9 cellular contexts compared by ENCODE assay signal in the genomic region with DNA sequence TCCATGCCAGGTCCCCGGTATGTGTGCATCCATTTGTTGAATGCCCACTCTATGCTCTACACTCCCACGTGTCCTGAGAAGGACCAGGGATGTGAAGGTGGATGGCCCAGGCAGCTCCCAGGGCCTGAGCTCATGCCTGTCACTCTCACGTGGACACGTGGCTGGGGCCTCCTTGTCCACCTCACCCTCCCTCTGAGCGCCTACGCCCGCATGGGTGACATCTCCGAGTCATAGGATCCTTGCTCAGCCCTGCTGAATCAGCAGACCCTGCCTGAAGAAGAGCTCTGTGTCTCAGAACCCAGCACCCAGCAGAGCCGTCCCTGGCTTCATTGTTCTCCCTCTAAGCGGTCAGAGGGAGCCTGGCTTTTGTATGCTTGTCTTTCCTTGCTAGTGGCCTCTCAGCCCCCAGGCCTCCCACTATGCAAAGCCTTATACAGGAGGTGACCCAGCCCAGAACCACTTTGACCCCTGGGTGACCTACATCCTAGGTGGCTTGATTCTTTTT.
A peak's percentile ranks its signal among the peaks of the same experiment; 100 is the strongest.
DNase-seq lines count a peak whose midpoint lies in the region; ATAC-seq and TF ChIP-seq lines count a peak whose summit lies in the region.
"Had no signal": no experiment of that assay in that cellular context is flagged by ENCODE, and none has a peak within 500 bp of the region (broad histone marks: within the 10 kb centered on the region; RNA-seq: fewer than 3 reads in every experiment).

No MANE protein-coding gene starts in this region.

- no peak for TF ChIP-seq CTCF in GM23338 (conservative IDR thresholded peaks at IDR 0.05; ENCODE audit: low read depth in 2 of 2)
- TF ChIP-seq CTCF in progenitor cell of endocrine pancreas (IDR thresholded peaks at IDR 0.05; ENCODE audit: unreplicated experiment): no peak
- TF ChIP-seq CTCF in endothelial cell (IDR thresholded peaks at IDR 0.05; ENCODE audit: unreplicated experiment): no peak
- no peak for TF ChIP-seq CTCF in CD8-positive, alpha-beta T cell (IDR thresholded peaks at IDR 0.05)

- no peaks in the 10 kb centered on the region for H3K9me2 ChIP-seq in GM23338 (ENCODE audit: insufficient read depth)

- DNase-seq in GM23338 (ENCODE audit: low spot score) (peak; percentile 67), T1000 (lab: John Stamatoyannopoulos, UW) (peak; percentile 26), left cardiac atrium (peak; percentile 55), progenitor cell of endocrine pancreas (ENCODE audit: low spot score, unreplicated experiment) (no peak), NCI-H69 (lab: John Stamatoyannopoulos, UW) (no peak), endothelial cell (ENCODE audit: low spot score) (no peak)
- no peak for DNase-seq in effector CD4-positive, alpha-beta T cell
- no peak for DNase-seq in CD8-positive, alpha-beta T cell

- H3K79me2 ChIP-seq in GM23338 (replicated peaks; ENCODE audit: insufficient read depth): no peaks in the 10 kb centered on the region

- peaks cover 3% of the 10 kb centered on the region for H3K36me3 Mint-ChIP-seq in GM23338 (ENCODE audit: low read depth)
- H3K36me3 Mint-ChIP-seq in progenitor cell of endocrine pancreas (ENCODE audit: insufficient read depth): peaks cover 8% of the 10 kb centered on the region
- peaks cover 14% of the 10 kb centered on the region for H3K36me3 Mint-ChIP-seq in endothelial cell (ENCODE audit: low read depth, unreplicated experiment)
- no peaks in the 10 kb centered on the region for H3K36me3 Mint-ChIP-seq in CD8-positive, alpha-beta T cell

- H3K27me3 ChIP-seq in GM23338 (ENCODE audit: insufficient read depth): peaks cover 86% of the 10 kb centered on the region
- H3K27me3 ChIP-seq in CD8-positive, alpha-beta T cell (ENCODE audit: insufficient read depth, low read length): no peaks in the 10 kb centered on the region

- H3K4me3 ChIP-seq in GM23338: peak overlapping the region; percentile 46; the same call in 1 of the 2 replicates
- H3K4me3 ChIP-seq in CD8-positive, alpha-beta T cell (ENCODE audit: low read depth, low read length): no peak overlapping the region

- H3K36me3 ChIP-seq in GM23338 (ENCODE audit: insufficient read depth): no peaks in the 10 kb centered on the region
- H3K36me3 ChIP-seq in CD8-positive, alpha-beta T cell (ENCODE audit: insufficient read depth, low read length): no peaks in the 10 kb centered on the region

- H3K4me2 ChIP-seq in GM23338: peak overlapping the region; percentile 74

- H3K27ac Mint-ChIP-seq in GM23338 (no peak overlapping the region), progenitor cell of endocrine pancreas (peak overlapping the region; percentile 74), endothelial cell (ENCODE audit: unreplicated experiment) (no peak overlapping the region)
- no peak overlapping the region for H3K27ac Mint-ChIP-seq in CD8-positive, alpha-beta T cell
- H3K27ac Mint-ChIP-seq: activated T-cell treated with anti-CD3 and anti-CD28 coated beads, Interleukin-2, amount 50 U/mL, for 72 hours had no signal

- peaks cover 9% of the 10 kb centered on the region; the same call in 1 of the 2 replicates for H3F3A ChIP-seq in GM23338 (replicated peaks; ENCODE audit: low read depth)

- H4K20me1 ChIP-seq in GM23338 (replicated peaks; ENCODE audit: insufficient read depth): peaks cover 52% of the 10 kb centered on the region

- ATAC-seq in GM23338 (peak; percentile 41), left cardiac atrium (peak in 1 of 2 donors; percentile 8)
- ATAC-seq in CD8-positive, alpha-beta T cell: no peak
- ATAC-seq: activated T-cell treated with anti-CD3 and anti-CD28 coated beads, Interleukin-2, amount 50 U/mL, for 72 hours had no signal

- H3K9me3 ChIP-seq in CD8-positive, alpha-beta T cell (ENCODE audit: low read length): no peaks in the 10 kb centered on the region

- H3K9me3 Mint-ChIP-seq in GM23338 (no peaks in the 10 kb centered on the region), progenitor cell of endocrine pancreas (ENCODE audit: low read depth) (no peaks in the 10 kb centered on the region), endothelial cell (ENCODE audit: unreplicated experiment) (no peaks in the 10 kb centered on the region)
- no peaks in the 10 kb centered on the region for H3K9me3 Mint-ChIP-seq in CD8-positive, alpha-beta T cell
- H3K9me3 Mint-ChIP-seq: activated T-cell treated with anti-CD3 and anti-CD28 coated beads, Interleukin-2, amount 50 U/mL, for 72 hours had no signal

- peaks cover 69% of the 10 kb centered on the region for H3K4me1 Mint-ChIP-seq in GM23338
- H3K4me1 Mint-ChIP-seq in progenitor cell of endocrine pancreas (ENCODE audit: low read depth): peaks cover 37% of the 10 kb centered on the region
- H3K4me1 Mint-ChIP-seq in endothelial cell (ENCODE audit: unreplicated experiment): peaks cover 65% of the 10 kb centered on the region
- H3K4me1 Mint-ChIP-seq in CD8-positive, alpha-beta T cell (ENCODE audit: low read depth): peaks cover 17% of the 10 kb centered on the region

- no peak overlapping the region for H3K27ac ChIP-seq in GM23338 (ENCODE audit: low read depth)
- no peak overlapping the region for H3K27ac ChIP-seq in CD8-positive, alpha-beta T cell (ENCODE audit: low read depth, low read length)

- H3K27me3 Mint-ChIP-seq in GM23338 (ENCODE audit: insufficient read depth, low read depth, poor library complexity) (peaks cover 85% of the 10 kb centered on the region), progenitor cell of endocrine pancreas (peaks cover 2% of the 10 kb centered on the region), endothelial cell (ENCODE audit: unreplicated experiment) (peaks cover 21% of the 10 kb centered on the region)
- no peaks in the 10 kb centered on the region for H3K27me3 Mint-ChIP-seq in CD8-positive, alpha-beta T cell (ENCODE audit: low read depth)

- H3K4me3 Mint-ChIP-seq in GM23338: peak overlapping the region; percentile 68
- H3K4me3 Mint-ChIP-seq in progenitor cell of endocrine pancreas (ENCODE audit: low read depth): no peak overlapping the region
- no peak overlapping the region for H3K4me3 Mint-ChIP-seq in endothelial cell (ENCODE audit: unreplicated experiment)
- no peak overlapping the region for H3K4me3 Mint-ChIP-seq in CD8-positive, alpha-beta T cell
- H3K4me3 Mint-ChIP-seq: activated T-cell treated with anti-CD3 and anti-CD28 coated beads, Interleukin-2, amount 50 U/mL, for 72 hours had no signal

- POLR2A ChIA-PET in CD8-positive, alpha-beta T cell (lab: Charles Lee): interaction anchor here (0.7 kb wide), 1 partner anchor 9 kb away, joined by 3 read pairs; no protein-coding TSS in a partner anchor

- H3K4me1 ChIP-seq in GM23338 (ENCODE audit: insufficient read depth): peaks cover 53% of the 10 kb centered on the region
- peaks cover 13% of the 10 kb centered on the region for H3K4me1 ChIP-seq in CD8-positive, alpha-beta T cell (ENCODE audit: insufficient read depth, low read length)

- CTCF ChIA-PET in CD8-positive, alpha-beta T cell (lab: Charles Lee): no interaction called here

- intact Hi-C loops in left cardiac atrium (cut with DNase I): no loop called here
- intact Hi-C loops in CD8-positive, alpha-beta T cell (cut with DNase I, micrococcal nuclease): no loop called here

- H2AFZ ChIP-seq in GM23338: no peak overlapping the region

TF ChIP-seq in GM23338, 12 proteins besides CTCF, POLR2A, EP300 and RAD21:
- no peak for TF ChIP-seq POLR2AphosphoS5 (IDR thresholded peaks at IDR 0.05; ENCODE audit: low read depth)

Comparison
In these comparisons a context has a peak if more than half of its experiments do, and no peak if none do; other contexts are left out.
1. DNase-seq: peak in GM23338 (single experiment), T1000 (single experiment) and left cardiac atrium (single experiment); none in progenitor cell of endocrine pancreas (single experiment), NCI-H69 (single experiment), effector CD4-positive, alpha-beta T cell (single experiment), endothelial cell (single experiment) and CD8-positive, alpha-beta T cell (0 of 7).